ENCODE assay signal across 25 cellular contexts in the genomic region with DNA sequence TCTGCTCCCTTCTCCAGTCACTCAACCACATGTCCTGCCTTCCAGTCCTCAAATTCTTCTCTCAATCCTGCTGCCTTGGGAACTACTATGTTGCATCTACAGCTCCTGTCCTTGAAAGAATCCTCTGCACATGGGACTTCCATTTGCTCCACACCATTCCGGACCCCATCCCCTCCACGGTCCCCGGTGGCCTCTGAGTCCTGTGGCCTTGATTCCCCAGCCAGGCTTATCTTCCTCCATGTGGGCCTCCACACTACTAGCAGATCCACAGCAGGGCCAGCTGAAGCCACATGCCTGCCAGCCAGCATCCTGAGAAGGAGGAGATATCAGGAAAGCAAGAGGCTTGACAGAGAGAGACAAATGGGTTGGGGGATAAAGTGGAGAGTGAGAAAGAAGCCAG.
"Had no signal": no experiment of that assay in that cellular context is flagged by ENCODE, and none has a peak within 500 bp of the region (broad histone marks: within the 10 kb centered on the region; RNA-seq: fewer than 3 reads in every experiment).

No MANE protein-coding gene starts in this region.

- H3K27me3 ChIP-seq: neutrophil, right lobe of liver, sigmoid colon, stomach, thyroid gland, tibial nerve, upper lobe of left lung had no signal

- H3K9me3 ChIP-seq: neutrophil, psoas muscle, right lobe of liver, thoracic aorta, thyroid gland, tibial nerve had no signal

- H3K36me3 ChIP-seq: neutrophil, right lobe of liver, sigmoid colon, stomach, thoracic aorta, thyroid gland, tibial nerve, upper lobe of left lung had no signal

- FAIRE-seq: small intestine had no signal

- H3K4me1 ChIP-seq: parathyroid adenoma, psoas muscle, right lobe of liver, sigmoid colon, stomach, thyroid gland, tibial nerve, upper lobe of left lung had no signal

- H3K4me3 ChIP-seq: psoas muscle, right lobe of liver, sigmoid colon, stomach, thoracic aorta, thyroid gland, tibial nerve, upper lobe of left lung had no signal

- DNase-seq: naive thymus-derived CD8-positive, alpha-beta T cell; nephron progenitor cell; nucleus accumbens; posterior cingulate gyrus; psoas muscle; right cardiac atrium; right lobe of liver; sigmoid colon; small intestine; stimulated activated CD4-positive, alpha-beta T cell treated with anti-CD3 and anti-CD28 coated beads, Interleukin-15, amount 100 ng/mL, for 24 hours; stimulated activated CD4-positive, alpha-beta T cell treated with anti-CD3 and anti-CD28 coated beads, Interleukin-2, amount 100 ng/mL, for 24 hours; stimulated activated CD4-positive, alpha-beta T cell treated with anti-CD3 and anti-CD28 coated beads, Interleukin-2, amount 100 ng/mL, for 48 hours; stimulated activated CD4-positive, alpha-beta T cell treated with anti-CD3 and anti-CD28 coated beads, Interleukin-4, amount 100 ng/mL, for 24 hours; stimulated activated naive B cell treated with anti-CD40 and anti-IgM and Interleukin-4, amounts not matched to agents 10 μg/mL and 1 μg/mL and 100 μg/mL, for 72 hours; stimulated activated naive CD4-positive, alpha-beta T cell treated with Interleukin-2 at 50 U/mL for 16 hours; stomach; thyroid gland; trophoblast cell; upper lobe of left lung had no signal

- ATAC-seq: naive thymus-derived CD8-positive, alpha-beta T cell; natural killer cell treated with Interleukin-12 subunit alpha and Interleukin-12 subunit beta and Interleukin-15 and Interleukin-18, amount 100 ng/mL, for 72 hours; psoas muscle; right cardiac atrium; right lobe of liver; stimulated activated effector memory CD8-positive, alpha-beta T cell treated with anti-CD3 and anti-CD28 coated beads, Interleukin-12 subunit alpha, Interleukin-12 subunit beta, amount 100 ng/mL, for 72 hours; stimulated activated naive B cell treated with anti-CD40 and anti-IgM and Interleukin-4, amounts not matched to agents 10 μg/mL and 1 μg/mL and 100 μg/mL, for 72 hours had no signal

- H3K27ac ChIP-seq: neutrophil, parathyroid adenoma, psoas muscle, right lobe of liver, sigmoid colon, stomach, thoracic aorta, thyroid gland, tibial nerve, upper lobe of left lung had no signal
